In the genomic region with DNA sequence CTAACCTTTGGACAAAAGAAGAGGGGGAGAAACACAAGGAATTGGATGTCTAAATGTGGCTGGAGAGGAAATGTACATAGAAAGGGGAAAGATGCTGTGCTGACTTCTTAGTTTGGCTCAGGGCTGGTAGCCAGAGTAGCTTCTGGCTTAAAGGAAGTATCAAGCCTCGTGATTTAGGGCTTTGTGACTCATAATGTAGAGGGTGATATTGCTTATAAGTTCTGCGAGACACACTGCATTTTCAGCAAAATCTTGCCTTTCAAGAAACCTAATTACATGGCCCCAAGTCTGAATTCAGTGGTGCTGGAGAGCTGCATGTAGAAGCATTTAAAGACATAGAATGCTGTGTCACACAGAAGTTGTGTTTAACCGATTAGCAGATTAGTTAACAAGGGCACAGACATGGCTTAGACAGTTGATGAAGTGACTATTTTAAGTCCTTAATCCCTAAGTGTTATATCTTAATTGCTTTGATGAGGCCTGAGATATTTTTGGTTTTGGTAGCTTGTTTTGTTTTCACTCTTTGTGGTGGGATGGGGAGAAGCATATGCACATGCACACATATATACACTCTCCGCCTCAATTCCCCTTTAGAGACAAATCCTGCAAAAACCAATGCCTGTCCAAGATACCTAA, we compare ENCODE assay signal across 1 cellular context.
TF ChIP-seq lines count a peak whose summit lies in the region.

No MANE protein-coding gene starts in this region.

TF ChIP-seq in GM12878, 131 proteins besides CTCF, POLR2A, EP300 and RAD21 (continued from another document and continues in another):
- TF ChIP-seq FOXM1 (IDR thresholded peaks at IDR 0.05; ENCODE audit: low read depth, low read length): no peak
- TF ChIP-seq ZNF384 (IDR thresholded peaks at IDR 0.05; ENCODE audit: borderline replicate concordance, low read depth, low read length): no peak
- TF ChIP-seq, protein P1, sequence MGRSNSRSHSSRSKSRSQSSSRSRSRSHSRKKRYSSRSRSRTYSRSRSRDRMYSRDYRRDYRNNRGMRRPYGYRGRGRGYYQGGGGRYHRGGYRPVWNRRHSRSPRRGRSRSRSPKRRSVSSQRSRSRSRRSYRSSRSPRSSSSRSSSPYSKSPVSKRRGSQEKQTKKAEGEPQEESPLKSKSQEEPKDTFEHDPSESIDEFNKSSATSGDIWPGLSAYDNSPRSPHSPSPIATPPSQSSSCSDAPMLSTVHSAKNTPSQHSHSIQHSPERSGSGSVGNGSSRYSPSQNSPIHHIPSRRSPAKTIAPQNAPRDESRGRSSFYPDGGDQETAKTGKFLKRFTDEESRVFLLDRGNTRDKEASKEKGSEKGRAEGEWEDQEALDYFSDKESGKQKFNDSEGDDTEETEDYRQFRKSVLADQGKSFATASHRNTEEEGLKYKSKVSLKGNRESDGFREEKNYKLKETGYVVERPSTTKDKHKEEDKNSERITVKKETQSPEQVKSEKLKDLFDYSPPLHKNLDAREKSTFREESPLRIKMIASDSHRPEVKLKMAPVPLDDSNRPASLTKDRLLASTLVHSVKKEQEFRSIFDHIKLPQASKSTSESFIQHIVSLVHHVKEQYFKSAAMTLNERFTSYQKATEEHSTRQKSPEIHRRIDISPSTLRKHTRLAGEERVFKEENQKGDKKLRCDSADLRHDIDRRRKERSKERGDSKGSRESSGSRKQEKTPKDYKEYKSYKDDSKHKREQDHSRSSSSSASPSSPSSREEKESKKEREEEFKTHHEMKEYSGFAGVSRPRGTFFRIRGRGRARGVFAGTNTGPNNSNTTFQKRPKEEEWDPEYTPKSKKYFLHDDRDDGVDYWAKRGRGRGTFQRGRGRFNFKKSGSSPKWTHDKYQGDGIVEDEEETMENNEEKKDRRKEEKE (IDR thresholded peaks at IDR 0.05): no peak
- TF ChIP-seq FOS (IDR thresholded peaks at IDR 0.05; ENCODE audit: borderline replicate concordance, extremely low read depth, insufficient read length): no peak
- TF ChIP-seq YY1 (IDR thresholded peaks at IDR 0.05; ENCODE audit: low read depth, low read length): no peak
- no peak for TF ChIP-seq KDM1A (IDR thresholded peaks at IDR 0.05; ENCODE audit: borderline replicate concordance)
- TF ChIP-seq JUND (IDR thresholded peaks at IDR 0.05; ENCODE audit: low read depth, low read length): no peak
- no peak for TF ChIP-seq TARDBP (IDR thresholded peaks at IDR 0.05; ENCODE audit: borderline replicate concordance)
- TF ChIP-seq, protein P2, sequence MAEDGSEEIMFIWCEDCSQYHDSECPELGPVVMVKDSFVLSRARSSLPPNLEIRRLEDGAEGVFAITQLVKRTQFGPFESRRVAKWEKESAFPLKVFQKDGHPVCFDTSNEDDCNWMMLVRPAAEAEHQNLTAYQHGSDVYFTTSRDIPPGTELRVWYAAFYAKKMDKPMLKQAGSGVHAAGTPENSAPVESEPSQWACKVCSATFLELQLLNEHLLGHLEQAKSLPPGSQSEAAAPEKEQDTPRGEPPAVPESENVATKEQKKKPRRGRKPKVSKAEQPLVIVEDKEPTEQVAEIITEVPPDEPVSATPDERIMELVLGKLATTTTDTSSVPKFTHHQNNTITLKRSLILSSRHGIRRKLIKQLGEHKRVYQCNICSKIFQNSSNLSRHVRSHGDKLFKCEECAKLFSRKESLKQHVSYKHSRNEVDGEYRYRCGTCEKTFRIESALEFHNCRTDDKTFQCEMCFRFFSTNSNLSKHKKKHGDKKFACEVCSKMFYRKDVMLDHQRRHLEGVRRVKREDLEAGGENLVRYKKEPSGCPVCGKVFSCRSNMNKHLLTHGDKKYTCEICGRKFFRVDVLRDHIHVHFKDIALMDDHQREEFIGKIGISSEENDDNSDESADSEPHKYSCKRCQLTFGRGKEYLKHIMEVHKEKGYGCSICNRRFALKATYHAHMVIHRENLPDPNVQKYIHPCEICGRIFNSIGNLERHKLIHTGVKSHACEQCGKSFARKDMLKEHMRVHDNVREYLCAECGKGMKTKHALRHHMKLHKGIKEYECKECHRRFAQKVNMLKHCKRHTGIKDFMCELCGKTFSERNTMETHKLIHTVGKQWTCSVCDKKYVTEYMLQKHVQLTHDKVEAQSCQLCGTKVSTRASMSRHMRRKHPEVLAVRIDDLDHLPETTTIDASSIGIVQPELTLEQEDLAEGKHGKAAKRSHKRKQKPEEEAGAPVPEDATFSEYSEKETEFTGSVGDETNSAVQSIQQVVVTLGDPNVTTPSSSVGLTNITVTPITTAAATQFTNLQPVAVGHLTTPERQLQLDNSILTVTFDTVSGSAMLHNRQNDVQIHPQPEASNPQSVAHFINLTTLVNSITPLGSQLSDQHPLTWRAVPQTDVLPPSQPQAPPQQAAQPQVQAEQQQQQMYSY (CRISPR knock-in tag; IDR thresholded peaks at IDR 0.05): no peak
- TF ChIP-seq, protein P3, sequence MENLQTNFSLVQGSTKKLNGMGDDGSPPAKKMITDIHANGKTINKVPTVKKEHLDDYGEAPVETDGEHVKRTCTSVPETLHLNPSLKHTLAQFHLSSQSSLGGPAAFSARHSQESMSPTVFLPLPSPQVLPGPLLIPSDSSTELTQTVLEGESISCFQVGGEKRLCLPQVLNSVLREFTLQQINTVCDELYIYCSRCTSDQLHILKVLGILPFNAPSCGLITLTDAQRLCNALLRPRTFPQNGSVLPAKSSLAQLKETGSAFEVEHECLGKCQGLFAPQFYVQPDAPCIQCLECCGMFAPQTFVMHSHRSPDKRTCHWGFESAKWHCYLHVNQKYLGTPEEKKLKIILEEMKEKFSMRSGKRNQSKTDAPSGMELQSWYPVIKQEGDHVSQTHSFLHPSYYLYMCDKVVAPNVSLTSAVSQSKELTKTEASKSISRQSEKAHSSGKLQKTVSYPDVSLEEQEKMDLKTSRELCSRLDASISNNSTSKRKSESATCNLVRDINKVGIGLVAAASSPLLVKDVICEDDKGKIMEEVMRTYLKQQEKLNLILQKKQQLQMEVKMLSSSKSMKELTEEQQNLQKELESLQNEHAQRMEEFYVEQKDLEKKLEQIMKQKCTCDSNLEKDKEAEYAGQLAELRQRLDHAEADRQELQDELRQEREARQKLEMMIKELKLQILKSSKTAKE (IDR thresholded peaks at IDR 0.05; ENCODE audit: low read depth, poor library complexity, severe bottlenecking): peak; percentile 35
- TF ChIP-seq, protein P4, sequence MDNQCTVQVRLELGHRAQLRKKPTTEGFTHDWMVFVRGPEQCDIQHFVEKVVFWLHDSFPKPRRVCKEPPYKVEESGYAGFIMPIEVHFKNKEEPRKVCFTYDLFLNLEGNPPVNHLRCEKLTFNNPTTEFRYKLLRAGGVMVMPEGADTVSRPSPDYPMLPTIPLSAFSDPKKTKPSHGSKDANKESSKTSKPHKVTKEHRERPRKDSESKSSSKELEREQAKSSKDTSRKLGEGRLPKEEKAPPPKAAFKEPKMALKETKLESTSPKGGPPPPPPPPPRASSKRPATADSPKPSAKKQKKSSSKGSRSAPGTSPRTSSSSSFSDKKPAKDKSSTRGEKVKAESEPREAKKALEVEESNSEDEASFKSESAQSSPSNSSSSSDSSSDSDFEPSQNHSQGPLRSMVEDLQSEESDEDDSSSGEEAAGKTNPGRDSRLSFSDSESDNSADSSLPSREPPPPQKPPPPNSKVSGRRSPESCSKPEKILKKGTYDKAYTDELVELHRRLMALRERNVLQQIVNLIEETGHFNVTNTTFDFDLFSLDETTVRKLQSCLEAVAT (IDR thresholded peaks at IDR 0.05): peak; percentile 56
- TF ChIP-seq, protein P5, sequence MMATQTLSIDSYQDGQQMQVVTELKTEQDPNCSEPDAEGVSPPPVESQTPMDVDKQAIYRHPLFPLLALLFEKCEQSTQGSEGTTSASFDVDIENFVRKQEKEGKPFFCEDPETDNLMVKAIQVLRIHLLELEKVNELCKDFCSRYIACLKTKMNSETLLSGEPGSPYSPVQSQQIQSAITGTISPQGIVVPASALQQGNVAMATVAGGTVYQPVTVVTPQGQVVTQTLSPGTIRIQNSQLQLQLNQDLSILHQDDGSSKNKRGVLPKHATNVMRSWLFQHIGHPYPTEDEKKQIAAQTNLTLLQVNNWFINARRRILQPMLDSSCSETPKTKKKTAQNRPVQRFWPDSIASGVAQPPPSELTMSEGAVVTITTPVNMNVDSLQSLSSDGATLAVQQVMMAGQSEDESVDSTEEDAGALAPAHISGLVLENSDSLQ (IDR thresholded peaks at IDR 0.05): peak; percentile 6; the same call in 1 of the 2 replicates
- TF ChIP-seq BACH1 (IDR thresholded peaks at IDR 0.05; ENCODE audit: borderline replicate concordance): no peak
- no peak for TF ChIP-seq TAF1 (IDR thresholded peaks at IDR 0.05; ENCODE audit: borderline replicate concordance, low read depth, low read length)
- no peak for TF ChIP-seq MTA3 (IDR thresholded peaks at IDR 0.05; ENCODE audit: borderline replicate concordance, low read length)
- TF ChIP-seq RCOR1 (conservative IDR thresholded peaks at IDR 0.05; ENCODE audit: low read depth, low read length): no peak
- peak; percentile 31 to 35; a peak in 2 of 4 replicates for TF ChIP-seq IKZF2 (IDR thresholded peaks at IDR 0.05)
- TF ChIP-seq CREM (IDR thresholded peaks at IDR 0.05; ENCODE audit: low read depth): no peak
- TF ChIP-seq, protein P6, sequence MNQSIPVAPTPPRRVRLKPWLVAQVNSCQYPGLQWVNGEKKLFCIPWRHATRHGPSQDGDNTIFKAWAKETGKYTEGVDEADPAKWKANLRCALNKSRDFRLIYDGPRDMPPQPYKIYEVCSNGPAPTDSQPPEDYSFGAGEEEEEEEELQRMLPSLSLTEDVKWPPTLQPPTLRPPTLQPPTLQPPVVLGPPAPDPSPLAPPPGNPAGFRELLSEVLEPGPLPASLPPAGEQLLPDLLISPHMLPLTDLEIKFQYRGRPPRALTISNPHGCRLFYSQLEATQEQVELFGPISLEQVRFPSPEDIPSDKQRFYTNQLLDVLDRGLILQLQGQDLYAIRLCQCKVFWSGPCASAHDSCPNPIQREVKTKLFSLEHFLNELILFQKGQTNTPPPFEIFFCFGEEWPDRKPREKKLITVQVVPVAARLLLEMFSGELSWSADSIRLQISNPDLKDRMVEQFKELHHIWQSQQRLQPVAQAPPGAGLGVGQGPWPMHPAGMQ (IDR thresholded peaks at IDR 0.05; ENCODE audit: borderline replicate concordance): no peak
- TF ChIP-seq BHLHE40 (IDR thresholded peaks at IDR 0.05; ENCODE audit: borderline replicate concordance in 1 of 2, low read depth in 2 of 2, low read length in 1 of 2): peak in 1 of 2 experiments; percentile 59; a peak in 2 of 4 replicates
- no peak for TF ChIP-seq MYB (IDR thresholded peaks at IDR 0.05; ENCODE audit: borderline replicate concordance, low read depth, low read length)
- TF ChIP-seq, protein P7, sequence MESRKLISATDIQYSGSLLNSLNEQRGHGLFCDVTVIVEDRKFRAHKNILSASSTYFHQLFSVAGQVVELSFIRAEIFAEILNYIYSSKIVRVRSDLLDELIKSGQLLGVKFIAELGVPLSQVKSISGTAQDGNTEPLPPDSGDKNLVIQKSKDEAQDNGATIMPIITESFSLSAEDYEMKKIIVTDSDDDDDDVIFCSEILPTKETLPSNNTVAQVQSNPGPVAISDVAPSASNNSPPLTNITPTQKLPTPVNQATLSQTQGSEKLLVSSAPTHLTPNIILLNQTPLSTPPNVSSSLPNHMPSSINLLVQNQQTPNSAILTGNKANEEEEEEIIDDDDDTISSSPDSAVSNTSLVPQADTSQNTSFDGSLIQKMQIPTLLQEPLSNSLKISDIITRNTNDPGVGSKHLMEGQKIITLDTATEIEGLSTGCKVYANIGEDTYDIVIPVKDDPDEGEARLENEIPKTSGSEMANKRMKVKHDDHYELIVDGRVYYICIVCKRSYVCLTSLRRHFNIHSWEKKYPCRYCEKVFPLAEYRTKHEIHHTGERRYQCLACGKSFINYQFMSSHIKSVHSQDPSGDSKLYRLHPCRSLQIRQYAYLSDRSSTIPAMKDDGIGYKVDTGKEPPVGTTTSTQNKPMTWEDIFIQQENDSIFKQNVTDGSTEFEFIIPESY (IDR thresholded peaks at IDR 0.05): no peak
- TF ChIP-seq RB1 (IDR thresholded peaks at IDR 0.05; ENCODE audit: borderline replicate concordance): no peak
- TF ChIP-seq NFIC (IDR thresholded peaks at IDR 0.05; ENCODE audit: low read depth, low read length): no peak
- no peak for TF ChIP-seq ZNF217 (IDR thresholded peaks at IDR 0.05)
- TF ChIP-seq, protein P8, sequence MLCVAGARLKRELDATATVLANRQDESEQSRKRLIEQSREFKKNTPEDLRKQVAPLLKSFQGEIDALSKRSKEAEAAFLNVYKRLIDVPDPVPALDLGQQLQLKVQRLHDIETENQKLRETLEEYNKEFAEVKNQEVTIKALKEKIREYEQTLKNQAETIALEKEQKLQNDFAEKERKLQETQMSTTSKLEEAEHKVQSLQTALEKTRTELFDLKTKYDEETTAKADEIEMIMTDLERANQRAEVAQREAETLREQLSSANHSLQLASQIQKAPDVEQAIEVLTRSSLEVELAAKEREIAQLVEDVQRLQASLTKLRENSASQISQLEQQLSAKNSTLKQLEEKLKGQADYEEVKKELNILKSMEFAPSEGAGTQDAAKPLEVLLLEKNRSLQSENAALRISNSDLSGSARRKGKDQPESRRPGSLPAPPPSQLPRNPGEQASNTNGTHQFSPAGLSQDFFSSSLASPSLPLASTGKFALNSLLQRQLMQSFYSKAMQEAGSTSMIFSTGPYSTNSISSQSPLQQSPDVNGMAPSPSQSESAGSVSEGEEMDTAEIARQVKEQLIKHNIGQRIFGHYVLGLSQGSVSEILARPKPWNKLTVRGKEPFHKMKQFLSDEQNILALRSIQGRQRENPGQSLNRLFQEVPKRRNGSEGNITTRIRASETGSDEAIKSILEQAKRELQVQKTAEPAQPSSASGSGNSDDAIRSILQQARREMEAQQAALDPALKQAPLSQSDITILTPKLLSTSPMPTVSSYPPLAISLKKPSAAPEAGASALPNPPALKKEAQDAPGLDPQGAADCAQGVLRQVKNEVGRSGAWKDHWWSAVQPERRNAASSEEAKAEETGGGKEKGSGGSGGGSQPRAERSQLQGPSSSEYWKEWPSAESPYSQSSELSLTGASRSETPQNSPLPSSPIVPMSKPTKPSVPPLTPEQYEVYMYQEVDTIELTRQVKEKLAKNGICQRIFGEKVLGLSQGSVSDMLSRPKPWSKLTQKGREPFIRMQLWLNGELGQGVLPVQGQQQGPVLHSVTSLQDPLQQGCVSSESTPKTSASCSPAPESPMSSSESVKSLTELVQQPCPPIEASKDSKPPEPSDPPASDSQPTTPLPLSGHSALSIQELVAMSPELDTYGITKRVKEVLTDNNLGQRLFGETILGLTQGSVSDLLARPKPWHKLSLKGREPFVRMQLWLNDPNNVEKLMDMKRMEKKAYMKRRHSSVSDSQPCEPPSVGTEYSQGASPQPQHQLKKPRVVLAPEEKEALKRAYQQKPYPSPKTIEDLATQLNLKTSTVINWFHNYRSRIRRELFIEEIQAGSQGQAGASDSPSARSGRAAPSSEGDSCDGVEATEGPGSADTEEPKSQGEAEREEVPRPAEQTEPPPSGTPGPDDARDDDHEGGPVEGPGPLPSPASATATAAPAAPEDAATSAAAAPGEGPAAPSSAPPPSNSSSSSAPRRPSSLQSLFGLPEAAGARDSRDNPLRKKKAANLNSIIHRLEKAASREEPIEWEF (IDR thresholded peaks at IDR 0.05; ENCODE audit: insufficient replicate concordance, low read depth, low read length): no peak
- TF ChIP-seq POLR2AphosphoS2 (IDR thresholded peaks at IDR 0.05; ENCODE audit: low read depth, low read length): no peak
- TF ChIP-seq SMC3 (IDR thresholded peaks at IDR 0.05; ENCODE audit: borderline replicate concordance, low read length): no peak
- TF ChIP-seq ZBED1 (IDR thresholded peaks at IDR 0.05; ENCODE audit: borderline replicate concordance): no peak
